In genomic region chr2:238152811-238153688, GRCh38 we compare ENCODE assay signal across 24 cellular contexts. TPM values are rescaled to one million over a fixed set of nuclear protein-coding genes. Genes with fewer than 3 reads are reported as not detected.
A peak's percentile ranks its signal among the peaks of the same experiment; 100 is the strongest.
DNase-seq lines count a peak whose midpoint lies in the region; ATAC-seq, FAIRE-seq and TF ChIP-seq lines count a peak whose summit lies in the region.
"Had no signal": no experiment of that assay in that cellular context is flagged by ENCODE, and none has a peak within 500 bp of the region (broad histone marks: within the 10 kb centered on the region; RNA-seq: fewer than 3 reads in every experiment).

No MANE protein-coding gene starts in this region.

- H3K9me3 Mint-ChIP-seq in activated CD4-positive, alpha-beta memory T cell treated with anti-CD3 and anti-CD28 coated beads, Interleukin-2, amount 10 ng/mL, durations not matched to agents 7 days and 5 days = no peaks in the 10 kb centered on the region
- H3K9me3 Mint-ChIP-seq: type B pancreatic cell had no signal

- no peak overlapping the region for H2AFZ ChIP-seq in HepG2 (ENCODE audit: low read length)
- H2AFZ ChIP-seq in PC-3 (ENCODE audit: low read length) = no peak overlapping the region

- H4K20me1 ChIP-seq in HepG2 (ENCODE audit: insufficient read depth, low read length) (no peaks in the 10 kb centered on the region), PC-3 (ENCODE audit: low read length) (no peaks in the 10 kb centered on the region)

- POLR2A ChIA-PET in HepG2 (lab: Yijun Ruan, JAX) = no interaction called here
- POLR2A ChIA-PET in PC-3 (lab: Charles Lee; ENCODE audit: unreplicated experiment) = no interaction called here
- POLR2A ChIA-PET in activated CD4-positive, alpha-beta memory T cell treated with anti-CD3 and anti-CD28 coated beads, Interleukin-2, amount 10 ng/mL, durations not matched to agents 7 days and 5 days (lab: Charles Lee) = no interaction called here

- no peaks in the 10 kb centered on the region for H3K9me2 ChIP-seq in PC-3 (replicated peaks; ENCODE audit: low read length)

- no peaks in the 10 kb centered on the region for H3K27me3 Mint-ChIP-seq in activated CD4-positive, alpha-beta memory T cell treated with anti-CD3 and anti-CD28 coated beads, Interleukin-2, amount 10 ng/mL, durations not matched to agents 7 days and 5 days

- peak; percentile 49 for TF ChIP-seq CTCF in HepG2 (CRISPR knock-in tag; IDR thresholded peaks at IDR 0.05)
- TF ChIP-seq CTCF in right lobe of liver (IDR thresholded peaks at IDR 0.05) = no peak
- peak; percentile 44; the same call in 1 of the 2 replicates for TF ChIP-seq CTCF in PC-3 (conservative IDR thresholded peaks at IDR 0.05; ENCODE audit: low read depth, low read length)
- peak; percentile 15 for TF ChIP-seq CTCF in fibroblast of the aortic adventitia (IDR thresholded peaks at IDR 0.05; ENCODE audit: insufficient read depth, low read length)
- peak; percentile 15 for TF ChIP-seq CTCF in upper lobe of right lung (IDR thresholded peaks at IDR 0.05)

- no peak overlapping the region for H3K4me3 Mint-ChIP-seq in activated CD4-positive, alpha-beta memory T cell treated with anti-CD3 and anti-CD28 coated beads, Interleukin-2, amount 10 ng/mL, durations not matched to agents 7 days and 5 days
- H3K4me3 Mint-ChIP-seq: stimulated activated naive B cell treated with anti-CD40 and anti-IgM and Interleukin-4, amounts not matched to agents 10 μg/mL and 1 μg/mL and 100 μg/mL, for 72 hours; type B pancreatic cell had no signal

- H3K36me3 ChIP-seq in HepG2 (replicated peaks in 1 of 2; ENCODE audit: control insufficient read depth in 1 of 2, insufficient read depth in 2 of 2, low read length in 2 of 2) = no peaks in the 10 kb centered on the region
- no peaks in the 10 kb centered on the region for H3K36me3 ChIP-seq in right lobe of liver
- H3K36me3 ChIP-seq in PC-3 (ENCODE audit: low read depth, low read length) = no peaks in the 10 kb centered on the region
- no peaks in the 10 kb centered on the region for H3K36me3 ChIP-seq in upper lobe of right lung
- H3K36me3 ChIP-seq: neutrophil had no signal

- H3K4me3 ChIP-seq in HepG2 (replicated peaks in 1 of 3; ENCODE audit: insufficient read depth in 1 of 3, low read depth in 2 of 3, low read length in 3 of 3) = no peak overlapping the region
- H3K4me3 ChIP-seq in right lobe of liver = no peak overlapping the region
- no peak overlapping the region for H3K4me3 ChIP-seq in PC-3 (ENCODE audit: low read length)
- H3K4me3 ChIP-seq in fibroblast of the aortic adventitia (ENCODE audit: low read depth, low read length) = no peak overlapping the region
- H3K4me3 ChIP-seq in upper lobe of right lung = no peak overlapping the region
- H3K4me3 ChIP-seq: ascending aorta had no signal

- H3K4me2 ChIP-seq in HepG2 (ENCODE audit: low read depth, low read length) = no peak overlapping the region
- H3K4me2 ChIP-seq in PC-3 (ENCODE audit: low read length) = no peak overlapping the region

- no peak overlapping the region for H3K27ac ChIP-seq in HepG2 (ENCODE audit: extremely low read length, insufficient read depth, low read length)
- no peak overlapping the region for H3K27ac ChIP-seq in right lobe of liver
- no peak overlapping the region for H3K27ac ChIP-seq in PC-3 (ENCODE audit: low read length)
- no peak overlapping the region for H3K27ac ChIP-seq in upper lobe of right lung
- H3K27ac ChIP-seq: ascending aorta, neutrophil had no signal

- H3F3A ChIP-seq in PC-3 (ENCODE audit: low read length, unreplicated experiment) = no peaks in the 10 kb centered on the region

- intact Hi-C loops in HepG2 (cut with micrococcal nuclease; ENCODE audit: unreplicated experiment) = no loop called here
- intact Hi-C loops in right lobe of liver (cut with DNase I) = no loop called here
- intact Hi-C loops in PC-3 (cut with micrococcal nuclease) = no loop called here
- intact Hi-C loops in upper lobe of right lung (cut with DNase I) = no loop called here

- H3K79me2 ChIP-seq in HepG2 (ENCODE audit: insufficient read depth, low read length) (no peaks in the 10 kb centered on the region), PC-3 (ENCODE audit: low read length) (no peaks in the 10 kb centered on the region)

- TF ChIP-seq POLR2A in HepG2 (IDR thresholded peaks at IDR 0.05; ENCODE audit: insufficient read depth in 1 of 2, low read depth in 2 of 2, low read length in 2 of 2) (no peak), right lobe of liver (IDR thresholded peaks at IDR 0.05) (no peak)

- no peak for TF ChIP-seq EP300 in HepG2 (IDR thresholded peaks at IDR 0.05; ENCODE audit: low read depth in 2 of 2, low read length in 2 of 2)
- TF ChIP-seq EP300 in HepG2 (CRISPR knock-in tag; IDR thresholded peaks at IDR 0.05; ENCODE audit: borderline replicate concordance) = no peak

- 0 out of 2 replicates have a peak, but pooled peaks cover 21% of the 10 kb centered on the region for H3K4me1 ChIP-seq in HepG2 (ENCODE audit: insufficient read depth, low read length)
- no peaks in the 10 kb centered on the region for H3K4me1 ChIP-seq in right lobe of liver
- no peaks in the 10 kb centered on the region for H3K4me1 ChIP-seq in PC-3 (ENCODE audit: insufficient read depth, low read length)
- no peaks in the 10 kb centered on the region for H3K4me1 ChIP-seq in upper lobe of right lung
- H3K4me1 ChIP-seq: ascending aorta had no signal

- H3K9ac ChIP-seq in HepG2 (ENCODE audit: insufficient read depth, low read depth, low read length) (no peak overlapping the region), PC-3 (ENCODE audit: low read length) (no peak overlapping the region)

- ATAC-seq in HepG2 = no peak
- ATAC-seq in right lobe of liver = no peak
- ATAC-seq in PC-3 = no peak
- ATAC-seq in upper lobe of right lung = no peak
- ATAC-seq in GM21529 (IDR thresholded peaks at IDR 0.05; ENCODE audit: unreplicated experiment) = no peak
- ATAC-seq: HCT116; stimulated activated naive B cell treated with anti-CD40 and anti-IgM and Interleukin-4, amounts not matched to agents 10 μg/mL and 1 μg/mL and 100 μg/mL, for 72 hours had no signal

- no peak overlapping the region for H3K27ac Mint-ChIP-seq in activated CD4-positive, alpha-beta memory T cell treated with anti-CD3 and anti-CD28 coated beads, Interleukin-2, amount 10 ng/mL, durations not matched to agents 7 days and 5 days
- H3K27ac Mint-ChIP-seq: type B pancreatic cell had no signal

- WGBS in HepG2 (ENCODE audit: low lambda C conversion rate) = 39% methylated on average over 18 of the region's 22 CpGs
- 62% methylated on average over 5 of the region's 22 CpGs for WGBS in right lobe of liver (ENCODE audit: insufficient coverage, low coverage, low lambda C conversion rate, missing lambda C conversion rate)

- DNase-seq in HepG2 (ENCODE audit: low spot score) (no peak), right lobe of liver (no peak), PC-3 (no peak), fibroblast of the aortic adventitia (ENCODE audit: low read depth) (no peak), upper lobe of right lung (no peak), NOMO-1 treated with dmso at 0.1 percent for 144 hours (lab: John Stamatoyannopoulos, UW; ENCODE audit: unreplicated experiment) (no peak)
- no peak for DNase-seq in activated CD4-positive, alpha-beta memory T cell treated with anti-CD3 and anti-CD28 coated beads, Interleukin-2, amount 10 ng/mL, durations not matched to agents 7 days and 5 days
- DNase-seq: activated CD8-positive, alpha-beta memory T cell treated with anti-CD3 and anti-CD28 coated beads, Interleukin-2, amount 50 U/mL, for 48 hours; activated naive CD4-positive, alpha-beta T cell; dermis blood vessel endothelial cell; DMS153; foreskin melanocyte; mesendoderm; NCI-H2029 treated with DMSO at 0.1 percent for 48 hours; NCI-H524 treated with DMSO at 0.1 percent for 48 hours; small intestine; stimulated activated naive B cell treated with anti-CD40 and anti-IgM and Interleukin-4, amounts not matched to agents 10 μg/mL and 1 μg/mL and 100 μg/mL, for 72 hours; T-helper 1 cell had no signal

- CTCF ChIA-PET in HepG2 (lab: Yijun Ruan, JAX; ENCODE audit: low intra/inter-chr PET ratio, low total read pairs) (no interaction called here), PC-3 (lab: Charles Lee) (no interaction called here)
- CTCF ChIA-PET in activated CD4-positive, alpha-beta memory T cell treated with anti-CD3 and anti-CD28 coated beads, Interleukin-2, amount 10 ng/mL, durations not matched to agents 7 days and 5 days (lab: Charles Lee) = no interaction called here

- no peak for TF ChIP-seq RAD21 in HepG2 (CRISPR knock-in tag; IDR thresholded peaks at IDR 0.05)

- no peaks in the 10 kb centered on the region for H3K36me3 Mint-ChIP-seq in activated CD4-positive, alpha-beta memory T cell treated with anti-CD3 and anti-CD28 coated beads, Interleukin-2, amount 10 ng/mL, durations not matched to agents 7 days and 5 days (ENCODE audit: low read depth)
- H3K36me3 Mint-ChIP-seq: type B pancreatic cell had no signal

- in situ Hi-C loops in HepG2 (cut with HindIII; ENCODE audit: extremely low pct_ligation_motif_present, low pct_unique_long_range_greater_than_20kb) = no loop called here

- H3K4me1 Mint-ChIP-seq in activated CD4-positive, alpha-beta memory T cell treated with anti-CD3 and anti-CD28 coated beads, Interleukin-2, amount 10 ng/mL, durations not matched to agents 7 days and 5 days = no peaks in the 10 kb centered on the region
- H3K4me1 Mint-ChIP-seq: stimulated activated naive B cell treated with anti-CD40 and anti-IgM and Interleukin-4, amounts not matched to agents 10 μg/mL and 1 μg/mL and 100 μg/mL, for 72 hours had no signal

- BruUV-seq in HepG2 (replicated peaks; lab: Mats Ljungman, UMichigan) (no TSS peak), PC-3 (replicated peaks; lab: Mats Ljungman, UMichigan) (no TSS peak)

- FAIRE-seq in HepG2 (lab: Jason Lieb, UNC) = no peak
- FAIRE-seq: RCC 7860, small intestine had no signal

- H3K27me3 ChIP-seq in HepG2 (ENCODE audit: control insufficient read depth in 1 of 2, insufficient read depth in 2 of 2, low read length in 2 of 2) (peaks cover 27 to 68% of the 10 kb centered on the region in 2 experiments), right lobe of liver (no peaks in the 10 kb centered on the region), PC-3 (ENCODE audit: low read length) (no peaks in the 10 kb centered on the region), upper lobe of right lung (peaks cover 2% of the 10 kb centered on the region)
- H3K27me3 ChIP-seq: ascending aorta had no signal

- no peaks in the 10 kb centered on the region for H3K9me3 ChIP-seq in HepG2 (ENCODE audit: low read length)
- no peaks in the 10 kb centered on the region for H3K9me3 ChIP-seq in right lobe of liver
- H3K9me3 ChIP-seq in PC-3 (ENCODE audit: low read length) = no peaks in the 10 kb centered on the region
- no peaks in the 10 kb centered on the region for H3K9me3 ChIP-seq in upper lobe of right lung
- H3K9me3 ChIP-seq: ascending aorta, neutrophil had no signal

RNA-seq across cellular contexts. Expression of gene ERFE, which starts 5.7 kb away (rescaled TPM):
- not detected in 2 replicates for total RNA-seq in HepG2 (2016; rRNA removed; fragmentation: Illumina TruSeq; extraction: Trizol)
- total RNA-seq in HepG2 (2016; cell fraction: cytosol; rRNA removed; fragmentation: Illumina TruSeq; extraction: Trizol; ENCODE audit: low read depth) = not detected in 2 replicates
- not detected in 2 replicates for total RNA-seq in HepG2 (2016; cell fraction: insoluble cytoplasmic fraction; rRNA removed; fragmentation: Illumina TruSeq; extraction: Trizol)
- not detected in 2 replicates for total RNA-seq in HepG2 (2016; cell fraction: membrane; rRNA removed; fragmentation: Illumina TruSeq; extraction: Trizol)
- not detected in 2 replicates for total RNA-seq in HepG2 (2016; cell fraction: nucleus; rRNA removed; fragmentation: Illumina TruSeq; extraction: Trizol)
- polyA plus RNA-seq in HepG2 (2011; rRNA removed) = 0.05 and 0.09 TPM in 2 replicates
- 0.06 TPM in 1 of 2 replicates, not detected in the other for polyA plus RNA-seq in HepG2 (2011; cell fraction: cytosol; rRNA removed)
- 0.05 and 0.31 TPM in 2 replicates for polyA plus RNA-seq in HepG2 (2011; cell fraction: nucleus; rRNA removed)
- 0.28 TPM in 1 of 2 replicates, not detected in the other for polyA plus RNA-seq in HepG2 (2012)
- polyA plus RNA-seq in HepG2 (2016; cell fraction: cytosol; fragmentation: Illumina TruSeq; extraction: Trizol; ENCODE audit: low read depth) = not detected in 2 replicates
- polyA plus RNA-seq in HepG2 (2016; cell fraction: insoluble cytoplasmic fraction; fragmentation: Illumina TruSeq; extraction: Trizol; ENCODE audit: low read depth) = not detected in 2 replicates
- not detected in 2 replicates for polyA plus RNA-seq in HepG2 (2016; cell fraction: membrane; fragmentation: Illumina TruSeq; extraction: Trizol; ENCODE audit: low read depth)
- not detected in 2 replicates for polyA plus RNA-seq in HepG2 (2016; cell fraction: nucleus; fragmentation: Illumina TruSeq; extraction: Trizol; ENCODE audit: insufficient read depth, low read depth)
- 0.22 and 1.4 TPM in 2 replicates for polyA minus RNA-seq in HepG2 (2011; rRNA and poly(A)+ RNA removed; ENCODE audit: low replicate concordance)
- not detected in 2 replicates for polyA minus RNA-seq in HepG2 (2011; cell fraction: cytosol; rRNA and poly(A)+ RNA removed)
- polyA minus RNA-seq in HepG2 (2011; cell fraction: nucleus; rRNA and poly(A)+ RNA removed) = 0.13 TPM in 1 of 2 replicates, not detected in the other
- total RNA-seq in right lobe of liver = 1 to 10 TPM in 1 of 6 experiments, under 1 TPM in 2, not detected in 3; 0.27 to 1.4 (median 0.31) TPM
- 7.4 and 8.5 TPM in 2 replicates for total RNA-seq in PC-3 (2014; rRNA removed)
- 2.8 and 3.4 TPM in 2 replicates for total RNA-seq in fibroblast of the aortic adventitia (ENCODE audit: low replicate concordance)
- total RNA-seq in upper lobe of right lung = not detected
- not detected for total RNA-seq in activated CD4-positive, alpha-beta memory T cell treated with anti-CD3 and anti-CD28 coated beads, Interleukin-2, amount 10 ng/mL, durations not matched to agents 7 days and 5 days

RNA-seq across cellular contexts. Expression of gene KLHL30, which starts 14.6 kb away (rescaled TPM):
- not detected in 2 replicates for total RNA-seq in HepG2 (2016; rRNA removed; fragmentation: Illumina TruSeq; extraction: Trizol)
- not detected in 2 replicates for total RNA-seq in HepG2 (2016; cell fraction: cytosol; rRNA removed; fragmentation: Illumina TruSeq; extraction: Trizol; ENCODE audit: low read depth)
- not detected in 2 replicates for total RNA-seq in HepG2 (2016; cell fraction: insoluble cytoplasmic fraction; rRNA removed; fragmentation: Illumina TruSeq; extraction: Trizol)
- total RNA-seq in HepG2 (2016; cell fraction: membrane; rRNA removed; fragmentation: Illumina TruSeq; extraction: Trizol) = not detected in 2 replicates
- not detected in 2 replicates for total RNA-seq in HepG2 (2016; cell fraction: nucleus; rRNA removed; fragmentation: Illumina TruSeq; extraction: Trizol)
- polyA plus RNA-seq in HepG2 (2011; rRNA removed) = 0.05 and 0.07 TPM in 2 replicates
- 0.03 and 0.05 TPM in 2 replicates for polyA plus RNA-seq in HepG2 (2011; cell fraction: cytosol; rRNA removed)
- 0.35 and 0.38 TPM in 2 replicates for polyA plus RNA-seq in HepG2 (2011; cell fraction: nucleus; rRNA removed)
- polyA plus RNA-seq in HepG2 (2012) = not detected in 2 replicates
- polyA plus RNA-seq in HepG2 (2016; cell fraction: cytosol; fragmentation: Illumina TruSeq; extraction: Trizol; ENCODE audit: low read depth) = not detected in 2 replicates
- not detected in 2 replicates for polyA plus RNA-seq in HepG2 (2016; cell fraction: insoluble cytoplasmic fraction; fragmentation: Illumina TruSeq; extraction: Trizol; ENCODE audit: low read depth)
- not detected in 2 replicates for polyA plus RNA-seq in HepG2 (2016; cell fraction: membrane; fragmentation: Illumina TruSeq; extraction: Trizol; ENCODE audit: low read depth)
- not detected in 2 replicates for polyA plus RNA-seq in HepG2 (2016; cell fraction: nucleus; fragmentation: Illumina TruSeq; extraction: Trizol; ENCODE audit: insufficient read depth, low read depth)
- 0.23 and 0.42 TPM in 2 replicates for polyA minus RNA-seq in HepG2 (2011; rRNA and poly(A)+ RNA removed; ENCODE audit: low replicate concordance)
- not detected in 2 replicates for polyA minus RNA-seq in HepG2 (2011; cell fraction: cytosol; rRNA and poly(A)+ RNA removed)
- polyA minus RNA-seq in HepG2 (2011; cell fraction: nucleus; rRNA and poly(A)+ RNA removed) = 0.12 and 0.39 TPM in 2 replicates
- total RNA-seq in right lobe of liver = under 1 TPM in 4 of 6 experiments, not detected in 2; 0.04 to 0.19 (median 0.11) TPM
- not detected in 2 replicates for total RNA-seq in PC-3 (2014; rRNA removed)
- 0.09 and 0.33 TPM in 2 replicates for total RNA-seq in fibroblast of the aortic adventitia (ENCODE audit: low replicate concordance)
- 0.90 TPM for total RNA-seq in upper lobe of right lung
- total RNA-seq in activated CD4-positive, alpha-beta memory T cell treated with anti-CD3 and anti-CD28 coated beads, Interleukin-2, amount 10 ng/mL, durations not matched to agents 7 days and 5 days = not detected
- total RNA-seq: dermis blood vessel endothelial cell had no signal

RNA-seq across cellular contexts. Expression of gene ILKAP, which starts 50.4 kb away (rescaled TPM):
- total RNA-seq in HepG2 (2016; rRNA removed; fragmentation: Illumina TruSeq; extraction: Trizol) (28.8 and 33.1 TPM in 2 replicates), right lobe of liver (10 to 100 TPM in 5 of 6 experiments, 1 to 10 TPM in 1; 9.8 to 24.3 (median 16.8) TPM), PC-3 (2014; rRNA removed) (28.7 and 30.7 TPM in 2 replicates), fibroblast of the aortic adventitia (ENCODE audit: low replicate concordance) (18.6 and 19.0 TPM in 2 replicates), upper lobe of right lung (47.2 TPM)
- 48.9 and 49.3 TPM in 2 replicates for total RNA-seq in HepG2 (2016; cell fraction: cytosol; rRNA removed; fragmentation: Illumina TruSeq; extraction: Trizol; ENCODE audit: low read depth)
- total RNA-seq in HepG2 (2016; cell fraction: insoluble cytoplasmic fraction; rRNA removed; fragmentation: Illumina TruSeq; extraction: Trizol) = 29.4 and 32.7 TPM in 2 replicates
- 27.7 and 27.8 TPM in 2 replicates for total RNA-seq in HepG2 (2016; cell fraction: membrane; rRNA removed; fragmentation: Illumina TruSeq; extraction: Trizol)
- 36.5 and 38.3 TPM in 2 replicates for total RNA-seq in HepG2 (2016; cell fraction: nucleus; rRNA removed; fragmentation: Illumina TruSeq; extraction: Trizol)
- 29.6 and 31.7 TPM in 2 replicates for polyA plus RNA-seq in HepG2 (2011; rRNA removed)
- polyA plus RNA-seq in HepG2 (2011; cell fraction: cytosol; rRNA removed) = 18.8 and 19.7 TPM in 2 replicates
- 88.3 TPM in 2 replicates for polyA plus RNA-seq in HepG2 (2011; cell fraction: nucleus; rRNA removed)
- polyA plus RNA-seq in HepG2 (2012) = 20.7 and 25.1 TPM in 2 replicates
- 19.8 and 22.9 TPM in 2 replicates for polyA plus RNA-seq in HepG2 (2016; cell fraction: cytosol; fragmentation: Illumina TruSeq; extraction: Trizol; ENCODE audit: low read depth)
- polyA plus RNA-seq in HepG2 (2016; cell fraction: insoluble cytoplasmic fraction; fragmentation: Illumina TruSeq; extraction: Trizol; ENCODE audit: low read depth) = 37.7 and 40.4 TPM in 2 replicates
- 21.8 and 23.4 TPM in 2 replicates for polyA plus RNA-seq in HepG2 (2016; cell fraction: membrane; fragmentation: Illumina TruSeq; extraction: Trizol; ENCODE audit: low read depth)
- polyA plus RNA-seq in HepG2 (2016; cell fraction: nucleus; fragmentation: Illumina TruSeq; extraction: Trizol; ENCODE audit: insufficient read depth, low read depth) = 90.6 and 92.2 TPM in 2 replicates
- 19.4 and 31.8 TPM in 2 replicates for polyA minus RNA-seq in HepG2 (2011; rRNA and poly(A)+ RNA removed; ENCODE audit: low replicate concordance)
- 6.0 and 7.4 TPM in 2 replicates for polyA minus RNA-seq in HepG2 (2011; cell fraction: cytosol; rRNA and poly(A)+ RNA removed)
- polyA minus RNA-seq in HepG2 (2011; cell fraction: nucleus; rRNA and poly(A)+ RNA removed) = 50.5 and 52.7 TPM in 2 replicates
- total RNA-seq in activated CD4-positive, alpha-beta memory T cell treated with anti-CD3 and anti-CD28 coated beads, Interleukin-2, amount 10 ng/mL, durations not matched to agents 7 days and 5 days = 10 to 100 TPM; 50.8 to 54.3 TPM

RNA-seq across cellular contexts. Expression of gene ESPNL, which starts 52.9 kb away (rescaled TPM):
- total RNA-seq in HepG2 (2016; rRNA removed; fragmentation: Illumina TruSeq; extraction: Trizol) (0.35 and 0.80 TPM in 2 replicates), right lobe of liver (1 to 10 TPM in 1 of 6 experiments, under 1 TPM in 5; 0.11 to 1.1 (median 0.50) TPM), PC-3 (2014; rRNA removed) (not detected in 2 replicates), fibroblast of the aortic adventitia (ENCODE audit: low replicate concordance) (1.4 and 2.4 TPM in 2 replicates), upper lobe of right lung (0.35 TPM)
- 0.09 TPM in 1 of 2 replicates, not detected in the other for total RNA-seq in HepG2 (2016; cell fraction: cytosol; rRNA removed; fragmentation: Illumina TruSeq; extraction: Trizol; ENCODE audit: low read depth)
- total RNA-seq in HepG2 (2016; cell fraction: insoluble cytoplasmic fraction; rRNA removed; fragmentation: Illumina TruSeq; extraction: Trizol) = 0.51 and 1.2 TPM in 2 replicates
- total RNA-seq in HepG2 (2016; cell fraction: membrane; rRNA removed; fragmentation: Illumina TruSeq; extraction: Trizol) = 0.34 and 0.38 TPM in 2 replicates
- 0.47 and 0.62 TPM in 2 replicates for total RNA-seq in HepG2 (2016; cell fraction: nucleus; rRNA removed; fragmentation: Illumina TruSeq; extraction: Trizol)
- polyA plus RNA-seq in HepG2 (2011; rRNA removed) = 0.42 and 0.45 TPM in 2 replicates
- polyA plus RNA-seq in HepG2 (2011; cell fraction: cytosol; rRNA removed) = 0.29 and 0.58 TPM in 2 replicates
- polyA plus RNA-seq in HepG2 (2011; cell fraction: nucleus; rRNA removed) = 2.1 TPM in 2 replicates
- 0.66 and 0.68 TPM in 2 replicates for polyA plus RNA-seq in HepG2 (2012)
- 0.03 and 0.12 TPM in 2 replicates for polyA plus RNA-seq in HepG2 (2016; cell fraction: cytosol; fragmentation: Illumina TruSeq; extraction: Trizol; ENCODE audit: low read depth)
- 0.39 and 0.45 TPM in 2 replicates for polyA plus RNA-seq in HepG2 (2016; cell fraction: insoluble cytoplasmic fraction; fragmentation: Illumina TruSeq; extraction: Trizol; ENCODE audit: low read depth)
- polyA plus RNA-seq in HepG2 (2016; cell fraction: membrane; fragmentation: Illumina TruSeq; extraction: Trizol; ENCODE audit: low read depth) = 0.17 and 0.19 TPM in 2 replicates
- polyA plus RNA-seq in HepG2 (2016; cell fraction: nucleus; fragmentation: Illumina TruSeq; extraction: Trizol; ENCODE audit: insufficient read depth, low read depth) = 0.68 and 1.8 TPM in 2 replicates
- 0.05 and 1.2 TPM in 2 replicates for polyA minus RNA-seq in HepG2 (2011; rRNA and poly(A)+ RNA removed; ENCODE audit: low replicate concordance)
- polyA minus RNA-seq in HepG2 (2011; cell fraction: cytosol; rRNA and poly(A)+ RNA removed) = 0.40 and 0.53 TPM in 2 replicates
- 0.39 and 0.50 TPM in 2 replicates for polyA minus RNA-seq in HepG2 (2011; cell fraction: nucleus; rRNA and poly(A)+ RNA removed)
- total RNA-seq in activated CD4-positive, alpha-beta memory T cell treated with anti-CD3 and anti-CD28 coated beads, Interleukin-2, amount 10 ng/mL, durations not matched to agents 7 days and 5 days = under 1 TPM; 0.05 to 0.18 TPM
- total RNA-seq: ascending aorta, dermis blood vessel endothelial cell had no signal

Comparison
In these comparisons a context has a peak if more than half of its experiments do, and no peak if none do; other contexts are left out.
1. CTCF ChIP-seq: peak in HepG2 (single experiment), PC-3 (single experiment), fibroblast of the aortic adventitia (single experiment) and upper lobe of right lung (single experiment); none in right lobe of liver (0 of 4).